ENCODE assay signal across 1 cellular context in the genomic region with DNA sequence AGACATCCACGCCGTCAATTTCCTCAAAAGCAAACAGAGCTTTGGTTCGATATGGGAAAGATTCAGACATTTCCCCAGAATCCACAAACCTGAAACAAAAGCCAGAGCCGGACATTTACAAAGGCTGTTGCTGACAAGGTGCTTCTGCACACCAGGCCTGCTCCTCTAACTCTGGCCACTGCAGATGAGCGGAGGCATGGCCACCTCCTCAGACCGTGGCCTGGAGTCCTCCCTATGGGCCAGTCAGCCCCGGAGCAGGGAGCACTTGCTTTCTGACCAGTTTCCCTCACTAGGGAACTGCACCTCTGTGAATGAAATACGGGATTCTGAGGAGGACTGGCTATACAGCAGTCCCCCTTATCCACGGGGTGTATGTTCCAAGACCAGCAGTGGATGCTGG.
A peak's percentile ranks its signal among the peaks of the same experiment; 100 is the strongest.
TF ChIP-seq lines count a peak whose summit lies in the region.

No MANE protein-coding gene starts in this region.

TF ChIP-seq in HepG2, 621 proteins besides CTCF, POLR2A, EP300 and RAD21:
- TF ChIP-seq ZNF263 (CRISPR knock-in tag; IDR thresholded peaks at IDR 0.05) = peak; percentile 40; the same call in 1 of the 2 replicates
- TF ChIP-seq CCAR2 (optimal IDR thresholded peaks at IDR 0.05; ENCODE audit: low read depth, low read length) = no peak
- TF ChIP-seq ZNF549 (CRISPR knock-in tag; IDR thresholded peaks at IDR 0.05) = no peak
